ENCODE assay signal across 1 cellular context in the genomic region with DNA sequence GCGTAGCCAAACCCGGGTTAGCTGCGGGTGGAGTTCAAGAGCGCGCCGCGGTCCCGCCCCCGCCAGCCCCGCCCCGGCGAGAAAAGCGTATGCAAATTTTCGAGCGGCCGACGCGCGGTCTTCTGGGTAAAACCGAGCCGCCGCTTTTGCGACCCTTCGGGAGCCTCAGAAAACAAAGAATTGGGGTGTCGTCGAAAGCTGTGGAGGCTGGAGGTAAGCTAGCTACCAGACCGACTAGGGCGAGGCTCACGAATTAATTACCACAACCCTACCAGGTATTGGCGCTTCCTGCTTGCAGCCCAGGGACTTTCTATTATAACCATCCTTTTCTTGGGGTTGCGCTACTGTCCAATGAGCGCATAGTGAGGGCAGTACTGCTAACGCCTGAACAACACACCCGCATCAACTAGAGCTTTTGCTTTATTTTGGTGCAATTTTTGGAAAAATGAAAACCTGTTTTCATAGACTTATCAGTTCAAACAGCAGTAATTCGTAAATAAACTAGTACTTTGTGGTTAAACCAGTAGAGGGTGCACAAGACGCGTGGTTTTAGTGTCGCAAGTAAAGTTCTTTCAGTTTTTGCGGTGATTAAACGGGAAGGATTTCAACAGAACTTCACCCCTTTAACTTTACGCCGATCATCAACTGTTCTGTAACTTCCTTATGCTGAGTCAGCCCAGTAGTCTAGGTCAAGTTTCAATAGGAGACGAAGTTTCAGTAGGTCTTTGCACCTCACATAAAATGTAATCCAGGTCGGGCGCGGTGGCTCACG.
TF ChIP-seq lines count a peak whose summit lies in the region.

A gene (plus strand): TSS at position 318 of the 772 bp plus-strand sequence.

TF ChIP-seq in GM12878, 131 proteins besides CTCF, POLR2A, EP300 and RAD21 (continued from another document and continues in another):
- TF ChIP-seq, protein P1, sequence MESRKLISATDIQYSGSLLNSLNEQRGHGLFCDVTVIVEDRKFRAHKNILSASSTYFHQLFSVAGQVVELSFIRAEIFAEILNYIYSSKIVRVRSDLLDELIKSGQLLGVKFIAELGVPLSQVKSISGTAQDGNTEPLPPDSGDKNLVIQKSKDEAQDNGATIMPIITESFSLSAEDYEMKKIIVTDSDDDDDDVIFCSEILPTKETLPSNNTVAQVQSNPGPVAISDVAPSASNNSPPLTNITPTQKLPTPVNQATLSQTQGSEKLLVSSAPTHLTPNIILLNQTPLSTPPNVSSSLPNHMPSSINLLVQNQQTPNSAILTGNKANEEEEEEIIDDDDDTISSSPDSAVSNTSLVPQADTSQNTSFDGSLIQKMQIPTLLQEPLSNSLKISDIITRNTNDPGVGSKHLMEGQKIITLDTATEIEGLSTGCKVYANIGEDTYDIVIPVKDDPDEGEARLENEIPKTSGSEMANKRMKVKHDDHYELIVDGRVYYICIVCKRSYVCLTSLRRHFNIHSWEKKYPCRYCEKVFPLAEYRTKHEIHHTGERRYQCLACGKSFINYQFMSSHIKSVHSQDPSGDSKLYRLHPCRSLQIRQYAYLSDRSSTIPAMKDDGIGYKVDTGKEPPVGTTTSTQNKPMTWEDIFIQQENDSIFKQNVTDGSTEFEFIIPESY (IDR thresholded peaks at IDR 0.05) = peak; percentile 73
- TF ChIP-seq NBN (IDR thresholded peaks at IDR 0.05) (peak; percentile 96), BMI1 (IDR thresholded peaks at IDR 0.05; ENCODE audit: borderline replicate concordance) (peak; percentile 94), EED (IDR thresholded peaks at IDR 0.05; ENCODE audit: low read depth) (peak; percentile 80), SUZ12 (IDR thresholded peaks at IDR 0.05; ENCODE audit: unreplicated experiment) (no peak), CBX5 (IDR thresholded peaks at IDR 0.05; ENCODE audit: low read depth) (peak; percentile 86; the same call in 1 of the 2 replicates), BRCA1 (IDR thresholded peaks at IDR 0.05; ENCODE audit: low read depth, low read length) (no peak), ATF7 (IDR thresholded peaks at IDR 0.05; ENCODE audit: low read depth) (peak; percentile 74), HDGF (IDR thresholded peaks at IDR 0.05) (no peak; the same call in 1 of the 2 replicates), ASH2L (IDR thresholded peaks at IDR 0.05; ENCODE audit: borderline replicate concordance, low read depth) (no peak), NFXL1 (IDR thresholded peaks at IDR 0.05; ENCODE audit: borderline replicate concordance) (no peak), PAX8 (IDR thresholded peaks at IDR 0.05) (peak; percentile 94), CREB1 (IDR thresholded peaks at IDR 0.05; ENCODE audit: low read depth) (peak; percentile 77), ZNF274 (IDR thresholded peaks at IDR 0.05; ENCODE audit: insufficient read depth, insufficient read length) (no peak), HDAC2 (IDR thresholded peaks at IDR 0.05) (no peak), KLF5 (IDR thresholded peaks at IDR 0.05; ENCODE audit: partially characterized antibody) (peak; percentile 95), ZNF207 (IDR thresholded peaks at IDR 0.05; ENCODE audit: borderline replicate concordance) (peak; percentile 96), FOS (IDR thresholded peaks at IDR 0.05; ENCODE audit: borderline replicate concordance, extremely low read depth, insufficient read length) (no peak), RFX5 (IDR thresholded peaks at IDR 0.05; ENCODE audit: low read depth, low read length) (no peak), SPI1 (IDR thresholded peaks at IDR 0.05; ENCODE audit: borderline replicate concordance, insufficient read depth, low read depth, low read length) (no peak; the same call in 1 of the 2 replicates), RELA (IDR thresholded peaks at IDR 0.05; ENCODE audit: borderline replicate concordance, partially characterized antibody) (peak; percentile 45)
- TF ChIP-seq, protein P2, sequence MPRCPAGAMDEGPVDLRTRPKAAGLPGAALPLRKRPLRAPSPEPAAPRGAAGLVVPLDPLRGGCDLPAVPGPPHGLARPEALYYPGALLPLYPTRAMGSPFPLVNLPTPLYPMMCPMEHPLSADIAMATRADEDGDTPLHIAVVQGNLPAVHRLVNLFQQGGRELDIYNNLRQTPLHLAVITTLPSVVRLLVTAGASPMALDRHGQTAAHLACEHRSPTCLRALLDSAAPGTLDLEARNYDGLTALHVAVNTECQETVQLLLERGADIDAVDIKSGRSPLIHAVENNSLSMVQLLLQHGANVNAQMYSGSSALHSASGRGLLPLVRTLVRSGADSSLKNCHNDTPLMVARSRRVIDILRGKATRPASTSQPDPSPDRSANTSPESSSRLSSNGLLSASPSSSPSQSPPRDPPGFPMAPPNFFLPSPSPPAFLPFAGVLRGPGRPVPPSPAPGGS (IDR thresholded peaks at IDR 0.05; ENCODE audit: borderline replicate concordance, insufficient read depth, low read depth, low read length, poor library complexity, severe bottlenecking) = peak; percentile 97
- TF ChIP-seq, protein P3, sequence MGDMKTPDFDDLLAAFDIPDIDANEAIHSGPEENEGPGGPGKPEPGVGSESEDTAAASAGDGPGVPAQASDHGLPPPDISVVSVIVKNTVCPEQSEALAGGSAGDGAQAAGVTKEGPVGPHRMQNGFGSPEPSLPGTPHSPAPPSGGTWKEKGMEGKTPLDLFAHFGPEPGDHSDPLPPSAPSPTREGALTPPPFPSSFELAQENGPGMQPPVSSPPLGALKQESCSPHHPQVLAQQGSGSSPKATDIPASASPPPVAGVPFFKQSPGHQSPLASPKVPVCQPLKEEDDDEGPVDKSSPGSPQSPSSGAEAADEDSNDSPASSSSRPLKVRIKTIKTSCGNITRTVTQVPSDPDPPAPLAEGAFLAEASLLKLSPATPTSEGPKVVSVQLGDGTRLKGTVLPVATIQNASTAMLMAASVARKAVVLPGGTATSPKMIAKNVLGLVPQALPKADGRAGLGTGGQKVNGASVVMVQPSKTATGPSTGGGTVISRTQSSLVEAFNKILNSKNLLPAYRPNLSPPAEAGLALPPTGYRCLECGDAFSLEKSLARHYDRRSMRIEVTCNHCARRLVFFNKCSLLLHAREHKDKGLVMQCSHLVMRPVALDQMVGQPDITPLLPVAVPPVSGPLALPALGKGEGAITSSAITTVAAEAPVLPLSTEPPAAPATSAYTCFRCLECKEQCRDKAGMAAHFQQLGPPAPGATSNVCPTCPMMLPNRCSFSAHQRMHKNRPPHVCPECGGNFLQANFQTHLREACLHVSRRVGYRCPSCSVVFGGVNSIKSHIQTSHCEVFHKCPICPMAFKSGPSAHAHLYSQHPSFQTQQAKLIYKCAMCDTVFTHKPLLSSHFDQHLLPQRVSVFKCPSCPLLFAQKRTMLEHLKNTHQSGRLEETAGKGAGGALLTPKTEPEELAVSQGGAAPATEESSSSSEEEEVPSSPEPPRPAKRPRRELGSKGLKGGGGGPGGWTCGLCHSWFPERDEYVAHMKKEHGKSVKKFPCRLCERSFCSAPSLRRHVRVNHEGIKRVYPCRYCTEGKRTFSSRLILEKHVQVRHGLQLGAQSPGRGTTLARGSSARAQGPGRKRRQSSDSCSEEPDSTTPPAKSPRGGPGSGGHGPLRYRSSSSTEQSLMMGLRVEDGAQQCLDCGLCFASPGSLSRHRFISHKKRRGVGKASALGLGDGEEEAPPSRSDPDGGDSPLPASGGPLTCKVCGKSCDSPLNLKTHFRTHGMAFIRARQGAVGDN (IDR thresholded peaks at IDR 0.05) = peak; percentile 100
- TF ChIP-seq, protein P4, sequence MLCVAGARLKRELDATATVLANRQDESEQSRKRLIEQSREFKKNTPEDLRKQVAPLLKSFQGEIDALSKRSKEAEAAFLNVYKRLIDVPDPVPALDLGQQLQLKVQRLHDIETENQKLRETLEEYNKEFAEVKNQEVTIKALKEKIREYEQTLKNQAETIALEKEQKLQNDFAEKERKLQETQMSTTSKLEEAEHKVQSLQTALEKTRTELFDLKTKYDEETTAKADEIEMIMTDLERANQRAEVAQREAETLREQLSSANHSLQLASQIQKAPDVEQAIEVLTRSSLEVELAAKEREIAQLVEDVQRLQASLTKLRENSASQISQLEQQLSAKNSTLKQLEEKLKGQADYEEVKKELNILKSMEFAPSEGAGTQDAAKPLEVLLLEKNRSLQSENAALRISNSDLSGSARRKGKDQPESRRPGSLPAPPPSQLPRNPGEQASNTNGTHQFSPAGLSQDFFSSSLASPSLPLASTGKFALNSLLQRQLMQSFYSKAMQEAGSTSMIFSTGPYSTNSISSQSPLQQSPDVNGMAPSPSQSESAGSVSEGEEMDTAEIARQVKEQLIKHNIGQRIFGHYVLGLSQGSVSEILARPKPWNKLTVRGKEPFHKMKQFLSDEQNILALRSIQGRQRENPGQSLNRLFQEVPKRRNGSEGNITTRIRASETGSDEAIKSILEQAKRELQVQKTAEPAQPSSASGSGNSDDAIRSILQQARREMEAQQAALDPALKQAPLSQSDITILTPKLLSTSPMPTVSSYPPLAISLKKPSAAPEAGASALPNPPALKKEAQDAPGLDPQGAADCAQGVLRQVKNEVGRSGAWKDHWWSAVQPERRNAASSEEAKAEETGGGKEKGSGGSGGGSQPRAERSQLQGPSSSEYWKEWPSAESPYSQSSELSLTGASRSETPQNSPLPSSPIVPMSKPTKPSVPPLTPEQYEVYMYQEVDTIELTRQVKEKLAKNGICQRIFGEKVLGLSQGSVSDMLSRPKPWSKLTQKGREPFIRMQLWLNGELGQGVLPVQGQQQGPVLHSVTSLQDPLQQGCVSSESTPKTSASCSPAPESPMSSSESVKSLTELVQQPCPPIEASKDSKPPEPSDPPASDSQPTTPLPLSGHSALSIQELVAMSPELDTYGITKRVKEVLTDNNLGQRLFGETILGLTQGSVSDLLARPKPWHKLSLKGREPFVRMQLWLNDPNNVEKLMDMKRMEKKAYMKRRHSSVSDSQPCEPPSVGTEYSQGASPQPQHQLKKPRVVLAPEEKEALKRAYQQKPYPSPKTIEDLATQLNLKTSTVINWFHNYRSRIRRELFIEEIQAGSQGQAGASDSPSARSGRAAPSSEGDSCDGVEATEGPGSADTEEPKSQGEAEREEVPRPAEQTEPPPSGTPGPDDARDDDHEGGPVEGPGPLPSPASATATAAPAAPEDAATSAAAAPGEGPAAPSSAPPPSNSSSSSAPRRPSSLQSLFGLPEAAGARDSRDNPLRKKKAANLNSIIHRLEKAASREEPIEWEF (IDR thresholded peaks at IDR 0.05; ENCODE audit: insufficient replicate concordance, low read depth, low read length) = peak; percentile 62
- TF ChIP-seq, protein P5, sequence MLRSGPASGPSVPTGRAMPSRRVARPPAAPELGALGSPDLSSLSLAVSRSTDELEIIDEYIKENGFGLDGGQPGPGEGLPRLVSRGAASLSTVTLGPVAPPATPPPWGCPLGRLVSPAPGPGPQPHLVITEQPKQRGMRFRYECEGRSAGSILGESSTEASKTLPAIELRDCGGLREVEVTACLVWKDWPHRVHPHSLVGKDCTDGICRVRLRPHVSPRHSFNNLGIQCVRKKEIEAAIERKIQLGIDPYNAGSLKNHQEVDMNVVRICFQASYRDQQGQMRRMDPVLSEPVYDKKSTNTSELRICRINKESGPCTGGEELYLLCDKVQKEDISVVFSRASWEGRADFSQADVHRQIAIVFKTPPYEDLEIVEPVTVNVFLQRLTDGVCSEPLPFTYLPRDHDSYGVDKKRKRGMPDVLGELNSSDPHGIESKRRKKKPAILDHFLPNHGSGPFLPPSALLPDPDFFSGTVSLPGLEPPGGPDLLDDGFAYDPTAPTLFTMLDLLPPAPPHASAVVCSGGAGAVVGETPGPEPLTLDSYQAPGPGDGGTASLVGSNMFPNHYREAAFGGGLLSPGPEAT (IDR thresholded peaks at IDR 0.05; ENCODE audit: low read depth) = peak; percentile 86
- TF ChIP-seq, protein P6, sequence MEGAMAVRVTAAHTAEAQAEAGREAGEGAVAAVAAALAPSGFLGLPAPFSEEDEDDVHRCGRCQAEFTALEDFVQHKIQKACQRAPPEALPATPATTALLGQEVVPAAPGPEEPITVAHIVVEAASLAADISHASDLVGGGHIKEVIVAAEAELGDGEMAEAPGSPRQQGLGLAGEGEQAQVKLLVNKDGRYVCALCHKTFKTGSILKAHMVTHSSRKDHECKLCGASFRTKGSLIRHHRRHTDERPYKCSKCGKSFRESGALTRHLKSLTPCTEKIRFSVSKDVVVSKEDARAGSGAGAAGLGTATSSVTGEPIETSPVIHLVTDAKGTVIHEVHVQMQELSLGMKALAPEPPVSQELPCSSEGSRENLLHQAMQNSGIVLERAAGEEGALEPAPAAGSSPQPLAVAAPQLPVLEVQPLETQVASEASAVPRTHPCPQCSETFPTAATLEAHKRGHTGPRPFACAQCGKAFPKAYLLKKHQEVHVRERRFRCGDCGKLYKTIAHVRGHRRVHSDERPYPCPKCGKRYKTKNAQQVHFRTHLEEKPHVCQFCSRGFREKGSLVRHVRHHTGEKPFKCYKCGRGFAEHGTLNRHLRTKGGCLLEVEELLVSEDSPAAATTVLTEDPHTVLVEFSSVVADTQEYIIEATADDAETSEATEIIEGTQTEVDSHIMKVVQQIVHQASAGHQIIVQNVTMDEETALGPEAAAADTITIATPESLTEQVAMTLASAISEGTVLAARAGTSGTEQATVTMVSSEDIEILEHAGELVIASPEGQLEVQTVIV (IDR thresholded peaks at IDR 0.05; ENCODE audit: borderline replicate concordance, partially characterized antibody) = peak; percentile 40
- TF ChIP-seq, protein P7, sequence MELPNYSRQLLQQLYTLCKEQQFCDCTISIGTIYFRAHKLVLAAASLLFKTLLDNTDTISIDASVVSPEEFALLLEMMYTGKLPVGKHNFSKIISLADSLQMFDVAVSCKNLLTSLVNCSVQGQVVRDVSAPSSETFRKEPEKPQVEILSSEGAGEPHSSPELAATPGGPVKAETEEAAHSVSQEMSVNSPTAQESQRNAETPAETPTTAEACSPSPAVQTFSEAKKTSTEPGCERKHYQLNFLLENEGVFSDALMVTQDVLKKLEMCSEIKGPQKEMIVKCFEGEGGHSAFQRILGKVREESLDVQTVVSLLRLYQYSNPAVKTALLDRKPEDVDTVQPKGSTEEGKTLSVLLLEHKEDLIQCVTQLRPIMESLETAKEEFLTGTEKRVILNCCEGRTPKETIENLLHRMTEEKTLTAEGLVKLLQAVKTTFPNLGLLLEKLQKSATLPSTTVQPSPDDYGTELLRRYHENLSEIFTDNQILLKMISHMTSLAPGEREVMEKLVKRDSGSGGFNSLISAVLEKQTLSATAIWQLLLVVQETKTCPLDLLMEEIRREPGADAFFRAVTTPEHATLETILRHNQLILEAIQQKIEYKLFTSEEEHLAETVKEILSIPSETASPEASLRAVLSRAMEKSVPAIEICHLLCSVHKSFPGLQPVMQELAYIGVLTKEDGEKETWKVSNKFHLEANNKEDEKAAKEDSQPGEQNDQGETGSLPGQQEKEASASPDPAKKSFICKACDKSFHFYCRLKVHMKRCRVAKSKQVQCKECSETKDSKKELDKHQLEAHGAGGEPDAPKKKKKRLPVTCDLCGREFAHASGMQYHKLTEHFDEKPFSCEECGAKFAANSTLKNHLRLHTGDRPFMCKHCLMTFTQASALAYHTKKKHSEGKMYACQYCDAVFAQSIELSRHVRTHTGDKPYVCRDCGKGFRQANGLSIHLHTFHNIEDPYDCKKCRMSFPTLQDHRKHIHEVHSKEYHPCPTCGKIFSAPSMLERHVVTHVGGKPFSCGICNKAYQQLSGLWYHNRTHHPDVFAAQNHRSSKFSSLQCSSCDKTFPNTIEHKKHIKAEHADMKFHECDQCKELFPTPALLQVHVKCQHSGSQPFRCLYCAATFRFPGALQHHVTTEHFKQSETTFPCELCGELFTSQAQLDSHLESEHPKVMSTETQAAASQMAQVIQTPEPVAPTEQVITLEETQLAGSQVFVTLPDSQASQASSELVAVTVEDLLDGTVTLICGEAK (IDR thresholded peaks at IDR 0.05; ENCODE audit: borderline replicate concordance) = 0 out of 2 replicates have a peak, but pooled peaks have one; percentile 16
- TF ChIP-seq, protein P8, sequence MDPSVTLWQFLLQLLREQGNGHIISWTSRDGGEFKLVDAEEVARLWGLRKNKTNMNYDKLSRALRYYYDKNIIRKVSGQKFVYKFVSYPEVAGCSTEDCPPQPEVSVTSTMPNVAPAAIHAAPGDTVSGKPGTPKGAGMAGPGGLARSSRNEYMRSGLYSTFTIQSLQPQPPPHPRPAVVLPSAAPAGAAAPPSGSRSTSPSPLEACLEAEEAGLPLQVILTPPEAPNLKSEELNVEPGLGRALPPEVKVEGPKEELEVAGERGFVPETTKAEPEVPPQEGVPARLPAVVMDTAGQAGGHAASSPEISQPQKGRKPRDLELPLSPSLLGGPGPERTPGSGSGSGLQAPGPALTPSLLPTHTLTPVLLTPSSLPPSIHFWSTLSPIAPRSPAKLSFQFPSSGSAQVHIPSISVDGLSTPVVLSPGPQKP (IDR thresholded peaks at IDR 0.05; ENCODE audit: low read depth, low read length) = no peak
